ENCODE assay signal across 8 cellular contexts in the genomic region with DNA sequence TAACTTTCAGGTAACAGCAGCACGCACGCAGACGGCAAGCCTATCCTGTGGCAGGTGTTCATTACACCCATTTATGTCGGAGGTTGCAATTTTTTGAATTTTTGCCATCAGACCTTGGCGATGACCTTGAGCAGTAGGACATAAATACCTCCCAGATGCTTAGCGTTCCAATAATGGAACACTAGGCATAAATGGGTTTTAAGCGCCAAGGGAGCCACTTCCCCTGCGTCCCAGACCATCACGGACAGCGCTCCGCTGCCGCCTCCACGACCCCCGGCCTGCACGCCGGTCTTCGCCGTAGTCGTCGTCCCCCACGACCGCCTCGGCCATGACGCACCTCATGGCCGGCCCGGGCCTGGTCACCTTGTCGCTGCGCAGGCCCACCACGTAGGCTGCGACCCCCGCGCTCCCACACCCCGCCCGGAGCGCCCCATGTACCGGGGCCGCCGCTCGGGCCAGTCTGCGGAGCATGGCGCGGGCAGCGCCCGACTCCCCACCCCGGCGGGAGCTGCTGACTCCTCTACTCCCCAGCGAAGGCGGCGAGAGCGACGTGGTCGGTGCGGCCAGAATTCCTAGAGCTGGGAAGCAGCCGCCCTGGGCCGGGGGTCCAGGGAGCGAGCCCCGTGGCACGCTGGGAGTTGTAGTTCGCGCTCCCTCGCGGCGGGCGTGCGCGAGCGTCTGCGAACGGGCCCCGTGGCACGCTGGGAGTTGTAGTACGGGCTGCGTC. TPM values are rescaled to one million over a fixed set of nuclear protein-coding genes. Genes with fewer than 3 reads are reported as not detected.
A peak's percentile ranks its signal among the peaks of the same experiment; 100 is the strongest.
DNase-seq lines count a peak whose midpoint lies in the region; ATAC-seq and TF ChIP-seq lines count a peak whose summit lies in the region.

No MANE protein-coding gene starts in this region.

- intact Hi-C loops in spleen (cut with DNase I; ENCODE audit: low total_unique reads) = loop anchor here (5.0 kb wide), 1 partner anchor 142 kb away; no protein-coding TSS in a partner anchor

- ATAC-seq in HG02840 (IDR thresholded peaks at IDR 0.05; ENCODE audit: low FRiP score, unreplicated experiment) = peak; percentile 48
- peak; percentile 38 for ATAC-seq in central memory CD8-positive, alpha-beta T cell (replicated peaks; ENCODE audit: extremely low read depth, poor library complexity, severe bottlenecking)
- ATAC-seq in HG03159 (IDR thresholded peaks at IDR 0.05; ENCODE audit: unreplicated experiment) = no peak

- H3K9me2 ChIP-seq in DOHH2 (replicated peaks; ENCODE audit: control insufficient read depth, low read length) = no peaks in the 10 kb centered on the region

- H3K36me3 Mint-ChIP-seq in central memory CD8-positive, alpha-beta T cell (ENCODE audit: insufficient read depth) = peaks cover 8% of the 10 kb centered on the region

- no peaks in the 10 kb centered on the region for H3K36me3 ChIP-seq in DOHH2 (ENCODE audit: control insufficient read depth, low read length)
- no peaks in the 10 kb centered on the region for H3K36me3 ChIP-seq in spleen

- H3K79me2 ChIP-seq in DOHH2 (ENCODE audit: control insufficient read depth, low read length) = no peaks in the 10 kb centered on the region

- no peaks in the 10 kb centered on the region for H3K9me3 Mint-ChIP-seq in central memory CD8-positive, alpha-beta T cell

- H3K27ac ChIP-seq in DOHH2 (ENCODE audit: low read depth, low read length) (peak overlapping the region; percentile 91), spleen (peak overlapping the region; percentile 36 to 96 (median 90))

- peak overlapping the region; percentile 91 for H3K4me2 ChIP-seq in DOHH2 (ENCODE audit: low read length)

- peaks cover 18% of the 10 kb centered on the region for H3F3A ChIP-seq in DOHH2 (ENCODE audit: control insufficient read depth, insufficient read depth)

- H3K27me3 Mint-ChIP-seq in central memory CD8-positive, alpha-beta T cell = no peaks in the 10 kb centered on the region

- peak overlapping the region; percentile 0 for H3K27ac Mint-ChIP-seq in central memory CD8-positive, alpha-beta T cell (ENCODE audit: low read depth)

- H3K27me3 ChIP-seq in DOHH2 (ENCODE audit: control insufficient read depth, low read length) = no peaks in the 10 kb centered on the region; the same call in 1 of the 2 replicates
- peaks cover 0 to 7% (median 0%) of the 10 kb centered on the region in 7 donors for H3K27me3 ChIP-seq in spleen (replicated peaks in 1 of 7)

- 2 to 4% (median 4%) methylated on average over 18 to 73 of the region's 73 CpGs for WGBS in spleen, 5 donors

- H3K4me1 Mint-ChIP-seq in central memory CD8-positive, alpha-beta T cell = peaks cover 50% of the 10 kb centered on the region

- DNase-seq in NCI-H226 (peak; percentile 82), iris pigment epithelial cell (ENCODE audit: low read depth) (peak; percentile 84), spleen (peak; percentile 97)
- DNase-seq in activated CD4-positive, CD25-positive, alpha-beta regulatory T cell treated with anti-CD3 and anti-CD28 coated beads, Interleukin-2, amount 50 U/mL, for 16 hours (ENCODE audit: low read depth, low spot score) = peak; percentile 69
- DNase-seq in central memory CD8-positive, alpha-beta T cell (ENCODE audit: low spot score in 2 of 2) = peak; percentile 63 to 68

- TF ChIP-seq CTCF in DOHH2 (IDR thresholded peaks at IDR 0.05; ENCODE audit: low read depth, low read length, poor library complexity, severe bottlenecking) (no peak), spleen (IDR thresholded peaks at IDR 0.05 in 8 of 11, conservative IDR thresholded peaks at IDR 0.05 in 3 of 11) (peak in 3 of 11 experiments; percentile 8 to 33 (median 26))

- H3K4me1 ChIP-seq in DOHH2 (ENCODE audit: control insufficient read depth, low read length) (peaks cover 76% of the 10 kb centered on the region), spleen (peaks cover 42 to 97% (median 79%) of the 10 kb centered on the region in 6 donors)

- no peaks in the 10 kb centered on the region for H4K20me1 ChIP-seq in DOHH2 (ENCODE audit: control insufficient read depth, insufficient read depth, low read depth, low read length)

- no peak for TF ChIP-seq POLR2A in spleen (IDR thresholded peaks at IDR 0.05)

- H3K9me3 ChIP-seq in DOHH2 (ENCODE audit: control insufficient read depth, insufficient read depth, low read length) = no peaks in the 10 kb centered on the region
- no peaks in the 10 kb centered on the region for H3K9me3 ChIP-seq in spleen

- H3K4me3 ChIP-seq in DOHH2 (ENCODE audit: low read length) (peak overlapping the region; percentile 94), spleen (peak overlapping the region; percentile 53 to 99 (median 84))

- H3K4me3 Mint-ChIP-seq in central memory CD8-positive, alpha-beta T cell = peak overlapping the region; percentile 81

RNA-seq across cellular contexts. Expression of gene TMEM235, which starts 22.7 kb away (rescaled TPM):
- total RNA-seq in spleen = not detected
- not detected for polyA plus RNA-seq in spleen

RNA-seq across cellular contexts. Expression of gene BIRC5, which starts 40.1 kb away (rescaled TPM):
- 10 to 100 TPM in 1 of 7 donors, 1 to 10 TPM in 6; 2.3 to 11.9 (median 6.2) TPM for total RNA-seq in spleen
- polyA plus RNA-seq in spleen = 10 to 100 TPM in 1 of 3 donors, 1 to 10 TPM in 2; 2.1 to 11.3 (median 7.2) TPM
